Comparison of ENCODE assay signal across 7 cellular contexts in the genomic region with DNA sequence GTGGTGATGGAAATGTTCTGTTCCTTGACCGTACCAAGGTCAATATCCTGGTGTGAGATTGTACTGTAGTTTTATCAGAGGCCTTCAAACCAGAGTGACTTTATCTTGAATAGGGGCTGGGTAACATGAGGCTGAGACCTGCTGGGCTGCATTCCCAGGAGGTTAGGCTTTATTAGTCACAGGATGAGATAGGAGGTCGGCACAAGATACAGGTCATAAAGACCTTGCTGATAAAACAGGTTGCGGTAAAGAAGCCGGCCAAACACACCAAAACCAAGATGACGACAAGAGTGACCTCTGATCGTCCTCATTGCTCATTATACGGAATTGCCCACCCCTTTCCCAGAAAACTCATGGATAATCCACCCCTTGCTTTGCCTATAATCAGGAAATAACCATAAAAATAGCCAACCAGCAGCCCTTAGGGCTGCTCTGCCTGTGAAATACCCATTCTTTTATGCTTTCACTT.
DNase-seq lines count a peak whose midpoint lies in the region; ATAC-seq, FAIRE-seq and TF ChIP-seq lines count a peak whose summit lies in the region.
"Not testable (repeated sequence)": the region's sequence is repeated elsewhere in the genome, so short reads cannot be mapped to it uniquely, and the experiment has no call there.

No MANE protein-coding gene starts in this region.

- H3K27me3 ChIP-seq in adrenal gland; bronchial epithelial cell (ENCODE audit: control insufficient read depth, insufficient read depth, low read length); small intestine (ENCODE audit: control insufficient read depth in 2 of 2, insufficient read depth in 2 of 2, low read length in 2 of 2): not testable (repeated sequence)

- WGBS in adrenal gland, 4 donors, result 36 to 75% (median 48%) methylated on average over 7 of the region's 7 CpGs
- WGBS in small intestine, 3 donors, result 14 to 67% (median 37%) methylated on average over 7 of the region's 7 CpGs

- TF ChIP-seq CTCF in adrenal gland (IDR thresholded peaks at IDR 0.05); bronchial epithelial cell (IDR thresholded peaks at IDR 0.05; ENCODE audit: insufficient read depth, low read length, severe bottlenecking); mucosa of descending colon (IDR thresholded peaks at IDR 0.05): not testable (repeated sequence)

- intact Hi-C loops in adrenal gland (cut with DNase I); left cardiac atrium (cut with DNase I); mucosa of descending colon (cut with DNase I, micrococcal nuclease): not testable (repeated sequence)

- not testable (repeated sequence) for H3K4me1 ChIP-seq in adrenal gland (replicated peaks in 1 of 2); mucosa of descending colon (ENCODE audit: low read depth); small intestine (ENCODE audit: control insufficient read depth in 2 of 2, insufficient read depth in 1 of 2, low read depth in 1 of 2, low read length in 1 of 2)

- not testable (repeated sequence) for TF ChIP-seq POLR2A in H54 (IDR thresholded peaks at IDR 0.05; ENCODE audit: low read depth, low read length); adrenal gland (IDR thresholded peaks at IDR 0.05)

- not testable (repeated sequence) for H3K9me3 ChIP-seq in adrenal gland (replicated peaks in 1 of 3); mucosa of descending colon; small intestine (ENCODE audit: control insufficient read depth, low read depth)

- ATAC-seq in left cardiac atrium (peak in 1 of 2 donors; percentile 43), mucosa of descending colon (peak; percentile 68)

- peak; percentile 45 for FAIRE-seq in H54 (lab: Jason Lieb, UNC)
- not testable (repeated sequence) for FAIRE-seq in bronchial epithelial cell (lab: Jason Lieb, UNC)
- FAIRE-seq in small intestine (lab: Jason Lieb, UNC), result peak; percentile 96

- H3K36me3 ChIP-seq in adrenal gland (replicated peaks in 1 of 2); bronchial epithelial cell (ENCODE audit: control insufficient read depth, insufficient read depth, low read length); mucosa of descending colon (ENCODE audit: low read depth); small intestine (ENCODE audit: control insufficient read depth in 2 of 2, insufficient read depth in 2 of 2, low read length in 2 of 2): not testable (repeated sequence)

- DNase-seq in H54 (ENCODE audit: insufficient read length, low spot score); mucosa of descending colon: not testable (repeated sequence)
- DNase-seq in NCI-H226 (peak; percentile 74), adrenal gland (peak; percentile 51 to 87 (median 76)), bronchial epithelial cell (ENCODE audit: low read depth) (peak; percentile 33), left cardiac atrium (peak; percentile 20), small intestine (peak; percentile 87)

- peak overlapping the region; percentile 22 to 82 (median 46) for H3K27ac ChIP-seq in adrenal gland
- H3K27ac ChIP-seq in small intestine (ENCODE audit: low read depth in 1 of 2, low read length in 1 of 2), result not testable (repeated sequence)

- H3K4me3 ChIP-seq in adrenal gland, result peak overlapping the region in 1 of 4 donors; percentile 21
- H3K4me3 ChIP-seq in bronchial epithelial cell (ENCODE audit: low read depth, low read length); mucosa of descending colon; small intestine (ENCODE audit: low read depth in 1 of 2, low read length in 2 of 2): not testable (repeated sequence)
